19 cellular contexts compared by ENCODE assay signal in the genomic region with DNA sequence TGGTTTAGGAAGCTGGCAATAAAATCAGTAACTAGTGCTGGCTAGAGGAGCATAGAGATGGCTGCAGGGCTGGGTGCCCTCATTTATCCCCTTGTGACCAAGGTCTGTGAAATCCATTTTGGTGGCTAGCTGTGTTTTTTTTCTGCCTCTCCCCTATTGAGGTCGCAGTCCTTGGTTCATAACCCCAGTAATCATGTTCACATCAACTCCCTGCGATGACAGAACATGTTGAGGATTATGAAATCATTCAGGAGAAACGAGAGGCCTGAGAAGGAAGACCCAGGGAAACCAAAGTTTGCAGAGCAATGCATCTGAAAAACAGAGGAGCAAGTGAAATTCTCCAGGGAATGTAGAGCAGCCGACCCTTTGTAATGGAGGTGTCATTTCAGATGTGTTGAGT.
DNase-seq lines count a peak whose midpoint lies in the region; FAIRE-seq and TF ChIP-seq lines count a peak whose summit lies in the region.
"Had no signal": no experiment of that assay in that cellular context is flagged by ENCODE, and none has a peak within 500 bp of the region (broad histone marks: within the 10 kb centered on the region; RNA-seq: fewer than 3 reads in every experiment).

No MANE protein-coding gene starts in this region.

- WGBS in hepatocyte (ENCODE audit: low lambda C conversion rate, missing lambda C conversion rate), result 79% methylated on average over 4 of the region's 4 CpGs

- H3K4me3 ChIP-seq in NB4 (ENCODE audit: low read depth, low read length), result no peak overlapping the region
- H3K4me3 ChIP-seq in astrocyte (ENCODE audit: insufficient read depth, low read depth, low read length), result no peak overlapping the region
- no peak overlapping the region for H3K4me3 ChIP-seq in hepatocyte
- H3K4me3 ChIP-seq in stomach smooth muscle (ENCODE audit: low read length in 2 of 2), result peak overlapping the region; percentile 58 to 83
- H3K4me3 ChIP-seq: SK-N-MC had no signal

- TF ChIP-seq CTCF in NB4 (IDR thresholded peaks at IDR 0.05; ENCODE audit: low read depth, low read length), result no peak
- TF ChIP-seq CTCF in astrocyte (IDR thresholded peaks at IDR 0.05; ENCODE audit: insufficient read depth, low read depth, low read length), result no peak
- TF ChIP-seq CTCF in hepatocyte (IDR thresholded peaks at IDR 0.05; ENCODE audit: poor library complexity), result no peak

- no peak for FAIRE-seq in astrocyte (lab: Jason Lieb, UNC)

- H3K4me1 ChIP-seq in astrocyte (ENCODE audit: insufficient read depth, low read length) (peaks cover 34% of the 10 kb centered on the region), hepatocyte (ENCODE audit: insufficient read depth) (peaks cover 17% of the 10 kb centered on the region), stomach smooth muscle (ENCODE audit: control insufficient read depth, insufficient read depth, low read length) (peaks cover 65% of the 10 kb centered on the region)

- H3K36me3 ChIP-seq in astrocyte (ENCODE audit: insufficient read depth, low read length) (no peaks in the 10 kb centered on the region), hepatocyte (replicated peaks; ENCODE audit: insufficient read depth, low read depth) (no peaks in the 10 kb centered on the region), stomach smooth muscle (ENCODE audit: control insufficient read depth in 2 of 2, insufficient read depth in 2 of 2, low read length in 2 of 2) (peaks cover 0 to 1% of the 10 kb centered on the region in 2 donors)

- no peak overlapping the region for H3K27ac ChIP-seq in astrocyte (ENCODE audit: low read depth, low read length)
- peak overlapping the region; percentile 71 for H3K27ac ChIP-seq in hepatocyte
- H3K27ac ChIP-seq in stomach smooth muscle (ENCODE audit: low read length), result peak overlapping the region; percentile 99
- H3K27ac ChIP-seq: SK-N-MC had no signal

- H3K9me3 ChIP-seq in astrocyte (ENCODE audit: insufficient read depth, low read depth, low read length), result no peaks in the 10 kb centered on the region
- no peaks in the 10 kb centered on the region for H3K9me3 ChIP-seq in hepatocyte (ENCODE audit: low read depth)
- H3K9me3 ChIP-seq in stomach smooth muscle (ENCODE audit: control insufficient read depth in 2 of 2, low read length in 2 of 2), result no peaks in the 10 kb centered on the region

- peaks cover 4% of the 10 kb centered on the region for H3K36me3 Mint-ChIP-seq in astrocyte (ENCODE audit: low read depth, unreplicated experiment)
- H3K36me3 Mint-ChIP-seq: natural killer cell treated with Interleukin-12 subunit alpha and Interleukin-12 subunit beta and Interleukin-15 and Interleukin-18, amount 100 ng/mL, for 72 hours had no signal

- peak overlapping the region; percentile 87 for H3K4me2 ChIP-seq in astrocyte (ENCODE audit: low read length)
- H3K4me2 ChIP-seq in hepatocyte, result peak overlapping the region; percentile 14

- peaks cover 78% of the 10 kb centered on the region for H3K79me2 ChIP-seq in astrocyte (ENCODE audit: insufficient read depth, low read length)
- peaks cover 69% of the 10 kb centered on the region for H3K79me2 ChIP-seq in hepatocyte

- no peak overlapping the region for H3K4me3 Mint-ChIP-seq in astrocyte (ENCODE audit: unreplicated experiment)
- H3K4me3 Mint-ChIP-seq: B cell; natural killer cell treated with Interleukin-12 subunit alpha and Interleukin-12 subunit beta and Interleukin-15 and Interleukin-18, amount 100 ng/mL, for 72 hours had no signal

- H3K9ac ChIP-seq in astrocyte (ENCODE audit: low read length), result no peak overlapping the region
- H3K9ac ChIP-seq in stomach smooth muscle (ENCODE audit: low read length in 2 of 2), result peak overlapping the region in 1 of 2 donors; percentile 19

- H2AFZ ChIP-seq in astrocyte (ENCODE audit: low read depth, low read length) (no peak overlapping the region), hepatocyte (no peak overlapping the region)

- H3K9me3 Mint-ChIP-seq in astrocyte (ENCODE audit: unreplicated experiment), result no peaks in the 10 kb centered on the region
- H3K9me3 Mint-ChIP-seq: natural killer cell treated with Interleukin-12 subunit alpha and Interleukin-12 subunit beta and Interleukin-15 and Interleukin-18, amount 100 ng/mL, for 72 hours had no signal

- peaks cover 64% of the 10 kb centered on the region for H4K20me1 ChIP-seq in astrocyte (ENCODE audit: insufficient read depth, low read length)
- H4K20me1 ChIP-seq in hepatocyte (ENCODE audit: insufficient read depth, poor library complexity, severe bottlenecking), result peaks cover 8% of the 10 kb centered on the region

- TF ChIP-seq POLR2A in NB4 (IDR thresholded peaks at IDR 0.05; ENCODE audit: extremely low read depth, insufficient read length), result no peak

- H3K27ac Mint-ChIP-seq in astrocyte (ENCODE audit: unreplicated experiment), result peak overlapping the region; percentile 67
- H3K27ac Mint-ChIP-seq: B cell; natural killer cell treated with Interleukin-12 subunit alpha and Interleukin-12 subunit beta and Interleukin-15 and Interleukin-18, amount 100 ng/mL, for 72 hours had no signal

- peaks cover 1% of the 10 kb centered on the region for H3K27me3 Mint-ChIP-seq in astrocyte (ENCODE audit: low read depth, unreplicated experiment)

- no peaks in the 10 kb centered on the region for H3K9me2 ChIP-seq in hepatocyte (replicated peaks; ENCODE audit: insufficient read depth)

- peaks cover 43% of the 10 kb centered on the region for H3K4me1 Mint-ChIP-seq in astrocyte (ENCODE audit: low read depth, unreplicated experiment)
- H3K4me1 Mint-ChIP-seq: B cell had no signal

- H3K27me3 ChIP-seq in astrocyte (ENCODE audit: insufficient read depth, low read length) (no peaks in the 10 kb centered on the region), hepatocyte (no peaks in the 10 kb centered on the region), stomach smooth muscle (ENCODE audit: control insufficient read depth in 1 of 2, insufficient read depth in 2 of 2, low read length in 2 of 2) (no peaks in the 10 kb centered on the region)

- DNase-seq in NB4 (ENCODE audit: low read depth) (peak; percentile 51), astrocyte (ENCODE audit: low read depth) (no peak), hepatocyte (ENCODE audit: low spot score) (no peak), anterior cingulate cortex (lab: John Stamatoyannopoulos, UW) (no peak), SW 1271 (lab: John Stamatoyannopoulos, UW) (no peak), NCI-H510A treated with DMSO at 0.1 percent for 48 hours (lab: John Stamatoyannopoulos, UW) (no peak)
- DNase-seq: activated CD4-positive, alpha-beta T cell treated with anti-CD3 and anti-CD28 coated beads for 4 hours; activated effector memory CD4-positive, alpha-beta T cell treated with anti-CD3 and anti-CD28 coated beads, Interleukin-2, amount 50 U/mL, for 16 hours; Calu3; mesendoderm; MM.1S; NCI-H2081 treated with DMSO at 0.1 percent for 48 hours; NCI-H748 treated with DMSO at 0.1 percent for 48 hours; OCI-M1; retina had no signal

Comparison
In these comparisons a context has a peak if more than half of its experiments do, and no peak if none do; other contexts are left out.
1. H3K4me3 ChIP-seq: peak in stomach smooth muscle (2 of 2); none in NB4 (single experiment), astrocyte (single experiment) and hepatocyte (single experiment).